7 cellular contexts compared by ENCODE assay signal in genomic region chr6:163711615-163712568, GRCh38.
A peak's percentile ranks its signal among the peaks of the same experiment; 100 is the strongest.
DNase-seq lines count a peak whose midpoint lies in the region; ATAC-seq and TF ChIP-seq lines count a peak whose summit lies in the region.

No MANE protein-coding gene starts in this region.

- H4K20me1 ChIP-seq in mammary epithelial cell (ENCODE audit: insufficient read depth, low read length): no peaks in the 10 kb centered on the region

- peak overlapping the region; percentile 71 for H3K27ac ChIP-seq in lower lobe of right lung
- H3K27ac ChIP-seq in mammary epithelial cell (ENCODE audit: insufficient read depth, low read depth, low read length): no peak overlapping the region

- no TSS peak for BruUV-seq in mammary epithelial cell (replicated peaks; lab: Mats Ljungman, UMichigan)

- WGBS in mammary epithelial cell (ENCODE audit: low coverage, missing lambda C conversion rate): 85% methylated on average over 20 of the region's 24 CpGs

- no peak overlapping the region for H3K4me3 ChIP-seq in lower lobe of right lung
- no peak overlapping the region for H3K4me3 ChIP-seq in mammary epithelial cell (replicated peaks in 1 of 3; ENCODE audit: insufficient read depth in 1 of 3, low read depth in 2 of 3, low read length in 3 of 3)

- H3K9me3 ChIP-seq in lower lobe of right lung: no peaks in the 10 kb centered on the region
- peaks cover 12% of the 10 kb centered on the region for H3K9me3 ChIP-seq in mammary epithelial cell (replicated peaks; ENCODE audit: insufficient read depth, low read length)

- dilution Hi-C loops in mammary epithelial cell (cut with HindIII; ENCODE audit: low sequenced_read_pairs): no loop called here

- CTCF ChIA-PET in mammary epithelial cell (lab: Charles Lee; ENCODE audit: low non-redundant PET): no interaction called here

- in situ Hi-C loops in mammary epithelial cell (cut with MboI; ENCODE audit: low sequenced_read_pairs in 2 of 2): no loop called here

- H3K4me2 ChIP-seq in mammary epithelial cell (ENCODE audit: insufficient read depth, low read depth, low read length): no peak overlapping the region

- peak; percentile 41 for TF ChIP-seq CTCF in lower lobe of right lung (IDR thresholded peaks at IDR 0.05)
- no peak for TF ChIP-seq CTCF in mammary epithelial cell (conservative IDR thresholded peaks at IDR 0.05 in 1 of 2, IDR thresholded peaks at IDR 0.05 in 1 of 2; ENCODE audit: extremely low read depth in 1 of 2, insufficient read depth in 1 of 2, low read depth in 1 of 2, low read length in 2 of 2)

- H3K36me3 ChIP-seq in lower lobe of right lung (no peaks in the 10 kb centered on the region), mammary epithelial cell (ENCODE audit: insufficient read depth, low read length) (no peaks in the 10 kb centered on the region)

- H3K9ac ChIP-seq in mammary epithelial cell (ENCODE audit: insufficient read depth, low read length): no peak overlapping the region

- H3K27me3 ChIP-seq in lower lobe of right lung (ENCODE audit: low read depth) (no peaks in the 10 kb centered on the region), mammary epithelial cell (ENCODE audit: insufficient read depth, low read length) (no peaks in the 10 kb centered on the region)

- DNase-seq in anterior cingulate cortex (lab: John Stamatoyannopoulos, UW) (peak in 44 of 58 donors; percentile 11 to 70 (median 37)), lower lobe of right lung (peak; percentile 86), mammary epithelial cell (no peak)
- DNase-seq in stimulated activated CD4-positive, alpha-beta T cell treated with anti-CD3 and anti-CD28 coated beads, Interleukin-12 subunit alpha, Interleukin-12 subunit beta, amount 100 ng/mL, for 4 hours: no peak

- H3K79me2 ChIP-seq in mammary epithelial cell (ENCODE audit: insufficient read depth, low read length): no peaks in the 10 kb centered on the region

- intact Hi-C loops in lower lobe of right lung (cut with DNase I): no loop called here
- intact Hi-C loops in mammary epithelial cell (cut with micrococcal nuclease): no loop called here

- H2AFZ ChIP-seq in mammary epithelial cell (ENCODE audit: low read depth, low read length): no peak overlapping the region

- peaks cover 59% of the 10 kb centered on the region for H3K4me1 ChIP-seq in lower lobe of right lung
- H3K4me1 ChIP-seq in mammary epithelial cell (ENCODE audit: insufficient read depth, low read length): no peaks in the 10 kb centered on the region

- ATAC-seq in GM19372 (IDR thresholded peaks at IDR 0.05; ENCODE audit: low read depth, unreplicated experiment) (peak; percentile 19), HG03442 (IDR thresholded peaks at IDR 0.05; ENCODE audit: unreplicated experiment) (peak; percentile 28), lower lobe of right lung (peak; percentile 73 to 80), HG02840 (IDR thresholded peaks at IDR 0.05; ENCODE audit: low FRiP score, unreplicated experiment) (no peak)

Comparison
In these comparisons a context has a peak if more than half of its experiments do, and no peak if none do; other contexts are left out.
1. DNase-seq: peak in anterior cingulate cortex (44 of 58) and lower lobe of right lung (single experiment); none in stimulated activated CD4-positive, alpha-beta T cell treated with anti-CD3 and anti-CD28 coated beads, Interleukin-12 subunit alpha, Interleukin-12 subunit beta, amount 100 ng/mL, for 4 hours (single experiment) and mammary epithelial cell (single experiment).